In genomic region chr11:9273430-9274336, GRCh38 we compare ENCODE assay signal across 13 cellular contexts. TPM values are rescaled to one million over a fixed set of nuclear protein-coding genes. Genes with fewer than 3 reads are reported as not detected.
DNase-seq lines count a peak whose midpoint lies in the region; ATAC-seq and TF ChIP-seq lines count a peak whose summit lies in the region.
"Had no signal": no experiment of that assay in that cellular context is flagged by ENCODE, and none has a peak within 500 bp of the region (broad histone marks: within the 10 kb centered on the region; RNA-seq: fewer than 3 reads in every experiment).

No MANE protein-coding gene starts in this region.

- H3K9me3 Mint-ChIP-seq in activated T-helper 17 cell treated with anti-CD3 and anti-CD28 coated beads, Interleukin-2, amount 50 U/mL, for 72 hours, result no peaks in the 10 kb centered on the region
- H3K9me3 Mint-ChIP-seq: activated B cell treated with CpG ODN at 0.5 μM for 24 hours had no signal

- peak; percentile 94 for DNase-seq in CD1c-positive myeloid dendritic cell (ENCODE audit: extremely low spot score)
- peak; percentile 51 for DNase-seq in HCEC 1CT
- DNase-seq in mucosa of descending colon, result no peak
- no peak for DNase-seq in retina
- no peak for DNase-seq in DMS79 (lab: John Stamatoyannopoulos, UW)
- DNase-seq: activated B cell treated with CpG ODN at 0.5 μM for 24 hours, DND-41, NCI-H1694, pancreas had no signal

- peaks cover 4% of the 10 kb centered on the region for H3K27me3 Mint-ChIP-seq in activated T-helper 17 cell treated with anti-CD3 and anti-CD28 coated beads, Interleukin-2, amount 50 U/mL, for 72 hours
- H3K27me3 Mint-ChIP-seq: activated B cell treated with CpG ODN at 0.5 μM for 24 hours had no signal

- intact Hi-C loops in mucosa of descending colon (cut with DNase I, micrococcal nuclease), result no loop called here

- H3K4me1 Mint-ChIP-seq in activated T-helper 17 cell treated with anti-CD3 and anti-CD28 coated beads, Interleukin-2, amount 50 U/mL, for 72 hours, result no peaks in the 10 kb centered on the region
- H3K4me1 Mint-ChIP-seq: activated B cell treated with CpG ODN at 0.5 μM for 24 hours had no signal

- H3K9me3 ChIP-seq in mucosa of descending colon, result no peaks in the 10 kb centered on the region
- H3K9me3 ChIP-seq: pancreas, tibial artery had no signal

- H3K4me3 ChIP-seq in mucosa of descending colon, result no peak overlapping the region
- H3K4me3 ChIP-seq: pancreas, tibial artery had no signal

- no peak for TF ChIP-seq CTCF in mucosa of descending colon (IDR thresholded peaks at IDR 0.05)

- H3K4me3 Mint-ChIP-seq in activated T-helper 17 cell treated with anti-CD3 and anti-CD28 coated beads, Interleukin-2, amount 50 U/mL, for 72 hours, result no peak overlapping the region
- H3K4me3 Mint-ChIP-seq: activated B cell treated with CpG ODN at 0.5 μM for 24 hours had no signal

- no peaks in the 10 kb centered on the region for H3K36me3 ChIP-seq in mucosa of descending colon (ENCODE audit: low read depth)
- H3K36me3 ChIP-seq: pancreas, tibial artery had no signal

- peak; percentile 7 for ATAC-seq in activated T-helper 17 cell treated with anti-CD3 and anti-CD28 coated beads, Interleukin-2, amount 50 U/mL, for 72 hours (replicated peaks)
- ATAC-seq in mucosa of descending colon (peak; percentile 25), HG03175 (IDR thresholded peaks at IDR 0.05; ENCODE audit: unreplicated experiment) (no peak)
- ATAC-seq: Panc1 had no signal

- no peak overlapping the region for H3K27ac Mint-ChIP-seq in activated T-helper 17 cell treated with anti-CD3 and anti-CD28 coated beads, Interleukin-2, amount 50 U/mL, for 72 hours
- H3K27ac Mint-ChIP-seq: activated B cell treated with CpG ODN at 0.5 μM for 24 hours had no signal

- no peaks in the 10 kb centered on the region for H3K4me1 ChIP-seq in mucosa of descending colon (ENCODE audit: low read depth)
- H3K4me1 ChIP-seq: pancreas had no signal

- H3K36me3 Mint-ChIP-seq in activated T-helper 17 cell treated with anti-CD3 and anti-CD28 coated beads, Interleukin-2, amount 50 U/mL, for 72 hours (ENCODE audit: low read depth), result no peaks in the 10 kb centered on the region

RNA-seq across cellular contexts. Expression of gene DENND5A, which starts 8.5 kb away (rescaled TPM):
- 10 to 100 TPM; 18.9 to 68.5 TPM for total RNA-seq in activated T-helper 17 cell treated with anti-CD3 and anti-CD28 coated beads, Interleukin-2, amount 50 U/mL, for 72 hours
- 10 to 100 TPM in 2 of 3 donors, 1 to 10 TPM in 1; 8.3 to 75.7 (median 17.3) TPM for total RNA-seq in mucosa of descending colon

RNA-seq across cellular contexts. Expression of gene TMEM41B, which starts 40.7 kb away (rescaled TPM):
- total RNA-seq in activated T-helper 17 cell treated with anti-CD3 and anti-CD28 coated beads, Interleukin-2, amount 50 U/mL, for 72 hours, result 10 to 100 TPM; 24.2 to 33.5 TPM
- 10 to 100 TPM; 33.2 to 57.9 (median 54.0) TPM for total RNA-seq in mucosa of descending colon

Comparison
In these comparisons a context has a peak if more than half of its experiments do, and no peak if none do; other contexts are left out.
1. DNase-seq: peak in CD1c-positive myeloid dendritic cell (single experiment) and HCEC 1CT (single experiment); none in mucosa of descending colon (0 of 3), retina (single experiment) and DMS79 (single experiment).